8 cellular contexts compared by ENCODE assay signal in the genomic region with DNA sequence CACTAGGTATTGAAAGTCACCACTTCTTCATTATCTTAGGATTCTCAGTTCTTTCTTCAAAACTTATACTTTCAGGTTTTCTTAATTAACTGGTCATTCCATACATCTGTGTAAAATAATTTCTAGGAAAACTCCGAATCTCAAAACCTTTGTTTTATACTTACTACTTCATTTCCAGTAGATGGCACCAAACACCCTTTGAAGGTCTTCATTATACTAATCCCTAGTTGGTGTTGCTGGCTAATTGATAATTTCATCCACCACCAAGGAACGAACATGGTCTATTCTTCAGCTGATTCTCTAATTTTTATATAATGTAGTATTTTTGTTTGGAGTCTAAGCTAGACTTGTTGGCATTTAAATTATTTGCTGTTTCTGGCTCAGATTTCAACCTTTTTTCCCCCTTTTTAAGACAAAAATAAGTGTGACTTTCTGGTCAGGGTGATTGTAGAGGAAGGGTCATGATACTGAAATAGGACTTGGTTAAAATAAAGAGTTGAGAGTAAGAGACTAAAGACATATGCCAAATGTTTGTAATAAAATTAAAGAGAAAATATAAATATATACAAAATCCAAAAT. TPM values are rescaled to one million over a fixed set of nuclear protein-coding genes. Genes with fewer than 3 reads are reported as not detected.
DNase-seq lines count a peak whose midpoint lies in the region; ATAC-seq and TF ChIP-seq lines count a peak whose summit lies in the region.

No MANE protein-coding gene starts in this region.

- peaks cover 12% of the 10 kb centered on the region for H3K4me1 ChIP-seq in CD8-positive, alpha-beta memory T cell (ENCODE audit: insufficient read depth, low read length)

- H3K27me3 Mint-ChIP-seq in CD8-positive, alpha-beta memory T cell, result no peaks in the 10 kb centered on the region

- no peak overlapping the region for H3K4me3 ChIP-seq in CD8-positive, alpha-beta memory T cell (ENCODE audit: low read length)
- no peak overlapping the region for H3K4me3 ChIP-seq in cardiac fibroblast (replicated peaks in 1 of 2; ENCODE audit: low read depth in 2 of 2, low read length in 2 of 2)

- H3K36me3 Mint-ChIP-seq in CD8-positive, alpha-beta memory T cell, result peaks cover 7 to 43% (median 12%) of the 10 kb centered on the region in 3 donors

- H3K9me3 ChIP-seq in CD8-positive, alpha-beta memory T cell (ENCODE audit: low read length), result no peaks in the 10 kb centered on the region

- H3K4me3 Mint-ChIP-seq in CD8-positive, alpha-beta memory T cell, result peak overlapping the region in 2 of 7 donors; percentile 27 to 46

- peak overlapping the region; percentile 6 to 89 (median 84) for H3K27ac Mint-ChIP-seq in CD8-positive, alpha-beta memory T cell

- no peaks in the 10 kb centered on the region for H3K9me3 Mint-ChIP-seq in CD8-positive, alpha-beta memory T cell

- H3K4me1 Mint-ChIP-seq in CD8-positive, alpha-beta memory T cell, result peaks cover 19 to 31% (median 27%) of the 10 kb centered on the region in 3 donors

- ATAC-seq in HG03280 (IDR thresholded peaks at IDR 0.05; ENCODE audit: unreplicated experiment) (no peak), GM21723 (IDR thresholded peaks at IDR 0.05; ENCODE audit: unreplicated experiment) (no peak)

- TF ChIP-seq CTCF in cardiac fibroblast (IDR thresholded peaks at IDR 0.05; ENCODE audit: low read depth, low read length), result peak; percentile 42

- H3K27me3 ChIP-seq in CD8-positive, alpha-beta memory T cell (ENCODE audit: insufficient read depth, low read length, poor library complexity, severe bottlenecking), result no peaks in the 10 kb centered on the region

- POLR2A ChIA-PET in CD8-positive, alpha-beta memory T cell (lab: Charles Lee), result interaction anchor here (0.5 to 3.7 kb wide), 2 partner anchors 175 to 400 kb away, joined by 6 to 81 read pairs; partner anchors contain the start of gene PCBP1

- H3K36me3 ChIP-seq in CD8-positive, alpha-beta memory T cell (ENCODE audit: insufficient read depth, low read length), result peaks cover 10% of the 10 kb centered on the region

- DNase-seq in CD8-positive, alpha-beta memory T cell, result peak in 2 of 5 donors; percentile 60 to 61
- DNase-seq in H4 (ENCODE audit: low spot score) (peak; percentile 49), NCI-H526 treated with DMSO at 0.1 percent for 48 hours (lab: John Stamatoyannopoulos, UW) (peak; percentile 47), cardiac fibroblast (ENCODE audit: low read depth in 2 of 2) (peak; percentile 70 to 78), medulla oblongata (ENCODE audit: extremely low spot score) (peak; percentile 85)
- DNase-seq in stimulated activated CD4-positive, alpha-beta T cell treated with anti-CD3 and anti-CD28 coated beads, Interleukin-4, amount 100 ng/mL, for 1 hour, result no peak

- CTCF ChIA-PET in CD8-positive, alpha-beta memory T cell (lab: Charles Lee), result interaction anchor here (0.6 to 5.2 kb wide), 22 partner anchors 10 to 390 kb away, joined by 3 to 49 read pairs (median 4); partner anchors contain the start of genes C2orf42, FAM136A, SNRNP27 and SNRPG

- H3K27ac ChIP-seq in CD8-positive, alpha-beta memory T cell (ENCODE audit: low read depth, low read length), result no peak overlapping the region

RNA-seq across cellular contexts. Expression of gene MXD1, which starts 2.8 kb away (rescaled TPM):
- 1 to 10 TPM; 7.2 to 8.1 TPM for total RNA-seq in CD8-positive, alpha-beta memory T cell
- polyA plus RNA-seq in CD8-positive, alpha-beta memory T cell, result 10.5 TPM
- total RNA-seq in H4 (2014; rRNA removed; shearing (Covaris generic)), result 0.94 and 1.6 TPM in 2 replicates

RNA-seq across cellular contexts. Expression of gene SNRNP27, which starts 18.3 kb away (rescaled TPM):
- 10 to 100 TPM; 59.6 to 61.2 TPM for total RNA-seq in CD8-positive, alpha-beta memory T cell
- 79.6 TPM for polyA plus RNA-seq in CD8-positive, alpha-beta memory T cell
- total RNA-seq in H4 (2014; rRNA removed; shearing (Covaris generic)), result 62.8 and 63.7 TPM in 2 replicates

RNA-seq across cellular contexts. Expression of gene ASPRV1, which starts 49.4 kb away (rescaled TPM):
- under 1 TPM; 0.64 to 0.77 TPM for total RNA-seq in CD8-positive, alpha-beta memory T cell
- 0.99 TPM for polyA plus RNA-seq in CD8-positive, alpha-beta memory T cell
- total RNA-seq in H4 (2014; rRNA removed; shearing (Covaris generic)), result 0.23 TPM in 1 of 2 replicates, not detected in the other
